ENCODE assay signal across 27 cellular contexts in genomic region chr1:218429301-218429700, GRCh38.
"Had no signal": no experiment of that assay in that cellular context is flagged by ENCODE, and none has a peak within 500 bp of the region (broad histone marks: within the 10 kb centered on the region; RNA-seq: fewer than 3 reads in every experiment).

No MANE protein-coding gene starts in this region.

- H3K36me3 ChIP-seq: colonic mucosa, esophagus squamous epithelium, gastroesophageal sphincter had no signal

- H3K9me3 ChIP-seq: body of pancreas, colonic mucosa, esophagus squamous epithelium, gastroesophageal sphincter had no signal

- H3K27me3 Mint-ChIP-seq: activated CD4-positive, alpha-beta T cell treated with anti-CD3 and anti-CD28 coated beads, Interleukin-2, amount 10 ng/mL, durations not matched to agents 7 days and 5 days; activated naive CD4-positive, alpha-beta T cell treated with anti-CD3 and anti-CD28 coated beads, Interleukin-2, amount 10 ng/mL, durations not matched to agents 7 days and 5 days had no signal

- ATAC-seq: activated T-cell treated with anti-CD3 and anti-CD28 coated beads, Interleukin-2, amount 50 U/mL, for 72 hours; body of pancreas; gastroesophageal sphincter; WTC11 had no signal

- H3K4me3 Mint-ChIP-seq: activated CD4-positive, alpha-beta memory T cell treated with anti-CD3 and anti-CD28 coated beads, Interleukin-2, amount 10 ng/mL, durations not matched to agents 7 days and 5 days; activated CD4-positive, alpha-beta T cell treated with anti-CD3 and anti-CD28 coated beads, Interleukin-2, amount 10 ng/mL, durations not matched to agents 7 days and 5 days; activated naive CD4-positive, alpha-beta T cell treated with anti-CD3 and anti-CD28 coated beads, Interleukin-2, amount 10 ng/mL, durations not matched to agents 7 days and 5 days; activated naive CD8-positive, alpha-beta T cell; activated T-cell treated with anti-CD3 and anti-CD28 coated beads, Interleukin-2, amount 50 U/mL, for 24 hours; activated T-cell treated with anti-CD3 and anti-CD28 coated beads, Interleukin-2, amount 50 U/mL, for 72 hours; WTC11 had no signal

- H3K27me3 ChIP-seq: body of pancreas, colonic mucosa, esophagus squamous epithelium, gastroesophageal sphincter had no signal

- H3K27ac ChIP-seq: body of pancreas, colonic mucosa, epithelial cell of prostate, esophagus squamous epithelium, gastroesophageal sphincter, VCaP had no signal

- DNase-seq: activated CD4-positive, alpha-beta memory T cell treated with anti-CD3 and anti-CD28 coated beads, Interleukin-2, amount 10 ng/mL, durations not matched to agents 7 days and 5 days; activated CD4-positive, alpha-beta T cell treated with anti-CD3 and anti-CD28 coated beads for 1 hour; activated CD4-positive, alpha-beta T cell treated with anti-CD3 and anti-CD28 coated beads for 4 hours; activated CD4-positive, alpha-beta T cell treated with anti-CD3 and anti-CD28 coated beads, Interleukin-2, amount 10 ng/mL, durations not matched to agents 7 days and 5 days; activated CD4-positive, alpha-beta T cell treated with anti-CD3 and anti-CD28 coated beads, Interleukin-2, amount 50 U/mL, for 4 hours; activated CD8-positive, alpha-beta memory T cell treated with anti-CD3 and anti-CD28 coated beads, Interleukin-2, amount 50 U/mL, for 48 hours; activated gamma-delta T cell; activated naive CD4-positive, alpha-beta T cell; activated naive CD4-positive, alpha-beta T cell treated with anti-CD3 and anti-CD28 coated beads, Interleukin-2, amount 10 ng/mL, durations not matched to agents 7 days and 5 days; activated T-cell treated with anti-CD3 and anti-CD28 coated beads for 4 hours; activated T-cell treated with anti-CD3 and anti-CD28 coated beads, Interleukin-2, amount 50 U/mL, for 24 hours; activated T-cell treated with anti-CD3 and anti-CD28 coated beads, Interleukin-2, amount 50 U/mL, for 72 hours; amniotic stem cell; anterior cingulate cortex; body of pancreas; central memory CD4-positive, alpha-beta T cell; cerebellar nuclear complex; colonic mucosa; effector CD8-positive, alpha-beta T cell; esophagus squamous epithelium; foreskin melanocyte; T-helper 2 cell had no signal

- H3K4me1 ChIP-seq: body of pancreas, colonic mucosa, esophagus squamous epithelium had no signal

- H3K36me3 Mint-ChIP-seq: activated naive CD4-positive, alpha-beta T cell treated with anti-CD3 and anti-CD28 coated beads, Interleukin-2, amount 10 ng/mL, durations not matched to agents 7 days and 5 days; activated naive CD8-positive, alpha-beta T cell; WTC11 had no signal

- H3K27ac Mint-ChIP-seq: activated CD4-positive, alpha-beta memory T cell treated with anti-CD3 and anti-CD28 coated beads, Interleukin-2, amount 10 ng/mL, durations not matched to agents 7 days and 5 days; activated CD4-positive, alpha-beta T cell treated with anti-CD3 and anti-CD28 coated beads, Interleukin-2, amount 10 ng/mL, durations not matched to agents 7 days and 5 days; activated naive CD4-positive, alpha-beta T cell treated with anti-CD3 and anti-CD28 coated beads, Interleukin-2, amount 10 ng/mL, durations not matched to agents 7 days and 5 days; activated naive CD8-positive, alpha-beta T cell; activated T-cell treated with anti-CD3 and anti-CD28 coated beads, Interleukin-2, amount 50 U/mL, for 24 hours; activated T-cell treated with anti-CD3 and anti-CD28 coated beads, Interleukin-2, amount 50 U/mL, for 72 hours; WTC11 had no signal

- H3K4me3 ChIP-seq: body of pancreas, colonic mucosa, esophagus squamous epithelium, gastroesophageal sphincter had no signal

- H3K4me1 Mint-ChIP-seq: activated CD4-positive, alpha-beta memory T cell treated with anti-CD3 and anti-CD28 coated beads, Interleukin-2, amount 10 ng/mL, durations not matched to agents 7 days and 5 days; activated CD4-positive, alpha-beta T cell treated with anti-CD3 and anti-CD28 coated beads, Interleukin-2, amount 10 ng/mL, durations not matched to agents 7 days and 5 days; activated naive CD4-positive, alpha-beta T cell treated with anti-CD3 and anti-CD28 coated beads, Interleukin-2, amount 10 ng/mL, durations not matched to agents 7 days and 5 days; WTC11 had no signal

- H3K9me3 Mint-ChIP-seq: activated CD4-positive, alpha-beta memory T cell treated with anti-CD3 and anti-CD28 coated beads, Interleukin-2, amount 10 ng/mL, durations not matched to agents 7 days and 5 days; activated CD4-positive, alpha-beta T cell treated with anti-CD3 and anti-CD28 coated beads, Interleukin-2, amount 10 ng/mL, durations not matched to agents 7 days and 5 days; activated naive CD4-positive, alpha-beta T cell treated with anti-CD3 and anti-CD28 coated beads, Interleukin-2, amount 10 ng/mL, durations not matched to agents 7 days and 5 days; activated T-cell treated with anti-CD3 and anti-CD28 coated beads, Interleukin-2, amount 50 U/mL, for 24 hours; WTC11 had no signal
